In the genomic region with DNA sequence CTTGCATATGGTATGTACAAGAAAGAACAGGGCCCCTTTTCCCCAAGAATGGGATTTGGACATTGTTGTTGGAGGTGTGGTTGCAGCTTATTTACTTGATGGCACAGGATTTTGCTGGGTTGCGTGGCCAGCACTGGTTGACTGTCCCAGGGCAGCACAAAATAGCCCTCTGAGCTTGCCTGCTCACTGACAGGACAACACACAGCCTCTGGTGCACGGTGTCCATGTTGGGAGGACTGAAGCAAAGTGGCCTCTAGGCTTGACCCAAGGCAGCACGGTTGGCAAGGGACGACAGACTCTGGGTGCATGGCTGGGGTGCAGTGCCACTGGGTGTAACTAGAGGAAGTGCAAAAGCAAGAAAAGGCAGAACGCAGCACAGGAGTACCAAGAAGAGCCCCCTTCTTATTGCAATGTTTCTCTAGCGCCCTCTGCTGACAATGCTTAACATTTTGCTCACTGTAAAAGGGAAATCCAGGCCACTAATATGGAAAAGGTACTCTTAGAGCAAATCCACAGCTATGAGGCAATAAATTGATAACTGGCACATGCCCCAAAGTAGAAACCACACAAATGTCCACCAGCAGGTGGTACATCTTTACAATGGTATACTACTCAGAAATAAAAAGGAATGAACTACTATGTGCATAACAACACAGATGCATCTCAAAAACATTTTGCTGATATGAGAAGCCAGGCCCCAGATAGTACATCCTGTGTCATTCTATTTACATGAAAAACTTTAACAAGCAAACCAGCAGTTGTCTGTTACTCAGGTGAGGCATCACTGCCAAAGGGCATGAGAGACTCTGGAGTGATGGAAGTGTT, we compare ENCODE assay signal across 9 cellular contexts. TPM values are rescaled to one million over a fixed set of nuclear protein-coding genes. Genes with fewer than 3 reads are reported as not detected.
DNase-seq lines count a peak whose midpoint lies in the region; ATAC-seq and TF ChIP-seq lines count a peak whose summit lies in the region.
"Had no signal": no experiment of that assay in that cellular context is flagged by ENCODE, and none has a peak within 500 bp of the region (broad histone marks: within the 10 kb centered on the region; RNA-seq: fewer than 3 reads in every experiment).

No MANE protein-coding gene starts in this region.

- DNase-seq in DMS79 (lab: John Stamatoyannopoulos, UW) (peak; percentile 31), HT-29 (ENCODE audit: low spot score) (peak; percentile 64), NCI-H774 (lab: John Stamatoyannopoulos, UW) (peak; percentile 46), astrocyte of the cerebellum (ENCODE audit: low read depth) (peak; percentile 12), left lobe of liver (ENCODE audit: low spot score) (no peak), epidermal melanocyte (ENCODE audit: insufficient read length, low spot score) (no peak)

- no peak overlapping the region for H3K4me3 ChIP-seq in astrocyte of the cerebellum (ENCODE audit: low read depth, low read length)

- in situ Hi-C loops in astrocyte of the cerebellum (cut with HindIII; ENCODE audit: low sequenced_read_pairs) = no loop called here

- ATAC-seq in left lobe of liver (peak; percentile 91), GM18511 (IDR thresholded peaks at IDR 0.05; ENCODE audit: unreplicated experiment) (no peak), GM18520 (IDR thresholded peaks at IDR 0.05; ENCODE audit: unreplicated experiment) (no peak)

- TF ChIP-seq CTCF in astrocyte of the cerebellum (IDR thresholded peaks at IDR 0.05; ENCODE audit: low read depth, low read length, missing control alignments) = peak; percentile 56

RNA-seq across cellular contexts. Expression of a gene that starts 47.4 kb away (rescaled TPM):
- not detected in 2 replicates for total RNA-seq in HT-29 (2014; rRNA removed; shearing (Covaris generic))
- not detected for total RNA-seq in left lobe of liver
- total RNA-seq: T-helper 2 cell treated with Interferon-gamma antibody and Interleukin-4, amounts not matched to agents 100 ng/mL and 5 ng/mL, for 36 hours had no signal

Comparison
In these comparisons a context has a peak if more than half of its experiments do, and no peak if none do; other contexts are left out.
1. DNase-seq: peak in DMS79 (single experiment), HT-29 (single experiment), NCI-H774 (single experiment) and astrocyte of the cerebellum (single experiment); none in left lobe of liver (single experiment) and epidermal melanocyte (single experiment).